Comparison of ENCODE assay signal across 1 cellular context in genomic region chr16:54934536-54935410, GRCh38.
A peak's percentile ranks its signal among the peaks of the same experiment; 100 is the strongest.
TF ChIP-seq lines count a peak whose summit lies in the region.

No MANE protein-coding gene starts in this region.

TF ChIP-seq in HepG2, 621 proteins besides CTCF, POLR2A, EP300 and RAD21:
- TF ChIP-seq SRSF9 (IDR thresholded peaks at IDR 0.05; ENCODE audit: borderline replicate concordance, insufficient read depth, low read depth, low read length, poor library complexity, severe bottlenecking) (no peak), ZNF501 (CRISPR knock-in tag; IDR thresholded peaks at IDR 0.05) (no peak), NFATC3 (CRISPR knock-in tag; IDR thresholded peaks at IDR 0.05) (no peak), EZH2 (conservative IDR thresholded peaks at IDR 0.05; ENCODE audit: low read depth, low read length) (0 out of 2 replicates have a peak, but pooled peaks have one; percentile 38), STAG1 (CRISPR knock-in tag; IDR thresholded peaks at IDR 0.05) (peak; percentile 60)
